ENCODE assay signal across 23 cellular contexts in the genomic region with DNA sequence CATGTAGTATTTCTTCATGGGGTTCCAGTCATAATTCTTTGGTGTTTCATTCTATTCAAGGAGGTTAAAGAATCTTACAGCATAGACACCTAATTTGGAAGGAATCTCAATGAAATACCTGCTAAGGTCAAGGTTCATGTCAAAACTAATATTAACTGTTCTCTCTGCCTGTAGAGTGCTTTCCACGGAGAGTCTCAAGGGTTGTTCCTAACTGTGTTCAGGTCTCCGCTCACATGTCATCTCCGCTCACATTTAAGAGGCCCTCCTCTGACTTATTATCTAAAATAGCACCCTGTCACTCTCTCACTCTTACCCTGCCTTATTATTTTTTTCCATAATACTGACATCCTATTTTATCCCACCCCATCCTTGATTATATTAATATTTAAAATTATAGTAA.
"Had no signal": no experiment of that assay in that cellular context is flagged by ENCODE, and none has a peak within 500 bp of the region (broad histone marks: within the 10 kb centered on the region; RNA-seq: fewer than 3 reads in every experiment).

No MANE protein-coding gene starts in this region.

- ATAC-seq: activated CD8-positive, alpha-beta memory T cell treated with anti-CD3 and anti-CD28 coated beads, Interleukin-2, amount 10 ng/mL, durations not matched to agents 7 days and 5 days; WTC11 had no signal

- H3K36me3 ChIP-seq: Peyer's patch had no signal

- H3K9me3 ChIP-seq: Peyer's patch, SJSA1 had no signal

- H3K27ac ChIP-seq: KMS-11, RWPE1, SJSA1 had no signal

- DNase-seq: activated CD4-positive, alpha-beta T cell treated with anti-CD3 and anti-CD28 coated beads for 48 hours; activated CD4-positive, alpha-beta T cell treated with anti-CD3 and anti-CD28 coated beads, Interleukin-2, amount 50 U/mL, for 48 hours; activated CD4-positive, CD25-positive, alpha-beta regulatory T cell treated with anti-CD3 and anti-CD28 coated beads, Interleukin-2, amount 50 U/mL, for 72 hours; activated CD8-positive, alpha-beta memory T cell treated with anti-CD3 and anti-CD28 coated beads, Interleukin-2, amount 10 ng/mL, durations not matched to agents 7 days and 5 days; activated gamma-delta T cell; activated naive CD4-positive, alpha-beta T cell treated with anti-CD3 and anti-CD28 coated beads for 36 hours; activated T-cell treated with anti-CD3 and anti-CD28 coated beads, Interleukin-2, amount 50 U/mL, for 24 hours; amygdala; NCI-H1092; NCI-H1417; NCI-H1930; NCI-H2171; NCI-H345; NCI-H510A; NCI-H526 treated with DMSO at 0.1 percent for 48 hours; NCI-H82; Peyer's patch; SHP77; SW 1271 had no signal

- H3K4me3 ChIP-seq: Peyer's patch, SJSA1 had no signal

- H3K4me1 ChIP-seq: Peyer's patch had no signal

- H3K27me3 ChIP-seq: Peyer's patch, SJSA1 had no signal
